23 cellular contexts compared by ENCODE assay signal in the genomic region with DNA sequence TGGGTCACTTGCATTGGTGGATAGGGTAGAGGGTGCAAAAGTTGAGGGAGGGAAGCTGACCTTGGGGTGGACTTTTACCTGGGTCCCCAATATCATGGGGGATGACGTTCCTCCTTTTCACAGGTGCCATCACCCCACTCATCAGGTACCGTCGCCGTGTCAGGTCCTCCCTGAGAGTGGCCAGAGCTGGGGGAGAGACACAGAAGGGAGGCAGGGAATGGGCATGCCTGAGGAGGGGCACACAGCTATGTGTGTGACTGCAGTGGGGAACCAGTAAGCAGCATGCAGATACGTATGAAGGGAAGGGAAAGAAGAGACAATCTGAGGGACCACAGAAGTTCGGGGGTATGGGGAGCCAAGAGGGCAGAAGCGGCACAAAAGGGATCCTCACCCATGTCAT. TPM values are rescaled to one million over a fixed set of nuclear protein-coding genes. Genes with fewer than 3 reads are reported as not detected.
A peak's percentile ranks its signal among the peaks of the same experiment; 100 is the strongest.
DNase-seq lines count a peak whose midpoint lies in the region; ATAC-seq and TF ChIP-seq lines count a peak whose summit lies in the region.
"Had no signal": no experiment of that assay in that cellular context is flagged by ENCODE, and none has a peak within 500 bp of the region (broad histone marks: within the 10 kb centered on the region; RNA-seq: fewer than 3 reads in every experiment).

No MANE protein-coding gene starts in this region.

- no peaks in the 10 kb centered on the region for H3K27me3 Mint-ChIP-seq in activated naive CD4-positive, alpha-beta T cell treated with anti-CD3 and anti-CD28 coated beads, Interleukin-2, amount 10 ng/mL, durations not matched to agents 7 days and 5 days
- H3K27me3 Mint-ChIP-seq in chondrocyte (ENCODE audit: low read depth) = no peaks in the 10 kb centered on the region

- H3K36me3 Mint-ChIP-seq in activated naive CD4-positive, alpha-beta T cell treated with anti-CD3 and anti-CD28 coated beads, Interleukin-2, amount 50 U/mL, for 72 hours = peaks cover 0 to 10% of the 10 kb centered on the region in 2 donors
- peaks cover 53% of the 10 kb centered on the region for H3K36me3 Mint-ChIP-seq in activated naive CD4-positive, alpha-beta T cell treated with anti-CD3 and anti-CD28 coated beads, Interleukin-2, amount 10 ng/mL, durations not matched to agents 7 days and 5 days
- H3K36me3 Mint-ChIP-seq in chondrocyte (ENCODE audit: low read depth) = peaks cover 47% of the 10 kb centered on the region
- peaks cover 99% of the 10 kb centered on the region for H3K36me3 Mint-ChIP-seq in stimulated activated effector memory CD8-positive, alpha-beta T cell treated with anti-CD3 and anti-CD28 coated beads, Interleukin-12 subunit alpha, Interleukin-12 subunit beta, amount 100 ng/mL, for 72 hours

- no peaks in the 10 kb centered on the region for H3K9me3 Mint-ChIP-seq in activated naive CD4-positive, alpha-beta T cell treated with anti-CD3 and anti-CD28 coated beads, Interleukin-2, amount 50 U/mL, for 72 hours
- H3K9me3 Mint-ChIP-seq in activated naive CD4-positive, alpha-beta T cell treated with anti-CD3 and anti-CD28 coated beads, Interleukin-2, amount 10 ng/mL, durations not matched to agents 7 days and 5 days = no peaks in the 10 kb centered on the region
- no peaks in the 10 kb centered on the region for H3K9me3 Mint-ChIP-seq in chondrocyte (ENCODE audit: low read depth)
- no peaks in the 10 kb centered on the region for H3K9me3 Mint-ChIP-seq in stimulated activated effector memory CD8-positive, alpha-beta T cell treated with anti-CD3 and anti-CD28 coated beads, Interleukin-12 subunit alpha, Interleukin-12 subunit beta, amount 100 ng/mL, for 72 hours

- H3K4me3 ChIP-seq in SJCRH30 = no peak overlapping the region
- H3K4me3 ChIP-seq in mucosa of descending colon = no peak overlapping the region
- H3K4me3 ChIP-seq in ascending aorta = no peak overlapping the region
- H3K4me3 ChIP-seq: A549, MG63 had no signal

- no peak overlapping the region for H3K4me3 Mint-ChIP-seq in activated naive CD4-positive, alpha-beta T cell treated with anti-CD3 and anti-CD28 coated beads, Interleukin-2, amount 10 ng/mL, durations not matched to agents 7 days and 5 days
- H3K4me3 Mint-ChIP-seq in chondrocyte (ENCODE audit: unreplicated experiment) = no peak overlapping the region
- no peak overlapping the region for H3K4me3 Mint-ChIP-seq in stimulated activated effector memory CD8-positive, alpha-beta T cell treated with anti-CD3 and anti-CD28 coated beads, Interleukin-12 subunit alpha, Interleukin-12 subunit beta, amount 100 ng/mL, for 72 hours

- H3K27ac ChIP-seq in SJCRH30 (peak overlapping the region; percentile 54; the same call in 1 of the 2 replicates), ascending aorta (no peak overlapping the region)
- H3K27ac ChIP-seq: A549 had no signal

- intact Hi-C loops in mucosa of descending colon (cut with DNase I, micrococcal nuclease) = no loop called here
- intact Hi-C loops in ascending aorta (cut with DNase I) = loop anchor here (5.0 to 10.0 kb wide), 2 partner anchors 143 to 624 kb away; a partner anchor contains a TSS

- H3K27ac Mint-ChIP-seq in activated naive CD4-positive, alpha-beta T cell treated with anti-CD3 and anti-CD28 coated beads, Interleukin-2, amount 50 U/mL, for 72 hours = peak overlapping the region; percentile 25 to 59
- H3K27ac Mint-ChIP-seq in activated naive CD4-positive, alpha-beta T cell treated with anti-CD3 and anti-CD28 coated beads, Interleukin-2, amount 10 ng/mL, durations not matched to agents 7 days and 5 days = no peak overlapping the region
- peak overlapping the region; percentile 62 for H3K27ac Mint-ChIP-seq in chondrocyte (ENCODE audit: unreplicated experiment)
- peak overlapping the region; percentile 26 for H3K27ac Mint-ChIP-seq in stimulated activated effector memory CD8-positive, alpha-beta T cell treated with anti-CD3 and anti-CD28 coated beads, Interleukin-12 subunit alpha, Interleukin-12 subunit beta, amount 100 ng/mL, for 72 hours

- no peak for TF ChIP-seq CTCF in chondrocyte (IDR thresholded peaks at IDR 0.05)
- TF ChIP-seq CTCF in mucosa of descending colon (IDR thresholded peaks at IDR 0.05) = no peak
- no peak for TF ChIP-seq CTCF in ascending aorta (IDR thresholded peaks at IDR 0.05)

- H3K36me3 ChIP-seq in SJCRH30 = peaks cover 73% of the 10 kb centered on the region
- peaks cover 25% of the 10 kb centered on the region for H3K36me3 ChIP-seq in mucosa of descending colon (ENCODE audit: low read depth)
- H3K36me3 ChIP-seq in ascending aorta = peaks cover 82 to 90% of the 10 kb centered on the region in 2 donors

- H3K4me1 ChIP-seq in SJCRH30 (peaks cover 13% of the 10 kb centered on the region), mucosa of descending colon (ENCODE audit: low read depth) (peaks cover 13% of the 10 kb centered on the region), ascending aorta (peaks cover 2 to 11% of the 10 kb centered on the region in 2 donors)
- H3K4me1 ChIP-seq: BE2C had no signal

- peaks cover 36% of the 10 kb centered on the region for H3K4me1 Mint-ChIP-seq in activated naive CD4-positive, alpha-beta T cell treated with anti-CD3 and anti-CD28 coated beads, Interleukin-2, amount 10 ng/mL, durations not matched to agents 7 days and 5 days
- peaks cover 18% of the 10 kb centered on the region for H3K4me1 Mint-ChIP-seq in chondrocyte (ENCODE audit: low read depth)
- H3K4me1 Mint-ChIP-seq in stimulated activated effector memory CD8-positive, alpha-beta T cell treated with anti-CD3 and anti-CD28 coated beads, Interleukin-12 subunit alpha, Interleukin-12 subunit beta, amount 100 ng/mL, for 72 hours = peaks cover 32% of the 10 kb centered on the region

- H3K9me3 ChIP-seq in SJCRH30 (replicated peaks) (no peaks in the 10 kb centered on the region), mucosa of descending colon (no peaks in the 10 kb centered on the region), ascending aorta (no peaks in the 10 kb centered on the region)
- H3K9me3 ChIP-seq: A549, BE2C, MG63 had no signal

- H3K27me3 ChIP-seq in SJCRH30 (no peaks in the 10 kb centered on the region), ascending aorta (no peaks in the 10 kb centered on the region)
- H3K27me3 ChIP-seq: BE2C, MG63 had no signal

- no peak for DNase-seq in activated naive CD4-positive, alpha-beta T cell treated with anti-CD3 and anti-CD28 coated beads, Interleukin-2, amount 50 U/mL, for 72 hours (ENCODE audit: low spot score in 2 of 2)
- DNase-seq in activated naive CD4-positive, alpha-beta T cell treated with anti-CD3 and anti-CD28 coated beads, Interleukin-2, amount 10 ng/mL, durations not matched to agents 7 days and 5 days = no peak
- DNase-seq in SJCRH30 (no peak), chondrocyte (ENCODE audit: low spot score) (no peak), mucosa of descending colon (no peak), occipital lobe (lab: John Stamatoyannopoulos, UW) (no peak), ascending aorta (ENCODE audit: low spot score in 2 of 2) (no peak)
- DNase-seq in stimulated activated effector memory CD8-positive, alpha-beta T cell treated with anti-CD3 and anti-CD28 coated beads, Interleukin-12 subunit alpha, Interleukin-12 subunit beta, amount 100 ng/mL, for 72 hours (ENCODE audit: low spot score in 2 of 2) = no peak
- DNase-seq: BE2C, EL, GF-D8, Kasumi-1, MG63, NCI-H1048, NCI-H1417 treated with DMSO at 0.1 percent for 48 hours, NCI-H187, NCI-H2107, NCI-H446 treated with DMSO at 0.1 percent for 48 hours, NCI-H526 treated with DMSO at 0.1 percent for 48 hours, OCI-M1, Right ventricle myocardium superior had no signal

- no peak for ATAC-seq in activated naive CD4-positive, alpha-beta T cell treated with anti-CD3 and anti-CD28 coated beads, Interleukin-2, amount 50 U/mL, for 72 hours
- ATAC-seq in stimulated activated effector memory CD8-positive, alpha-beta T cell treated with anti-CD3 and anti-CD28 coated beads, Interleukin-12 subunit alpha, Interleukin-12 subunit beta, amount 100 ng/mL, for 72 hours = no peak
- ATAC-seq in mucosa of descending colon = no peak
- ATAC-seq: A549 had no signal

- CTCF ChIA-PET in activated naive CD4-positive, alpha-beta T cell treated with anti-CD3 and anti-CD28 coated beads, Interleukin-2, amount 10 ng/mL, durations not matched to agents 7 days and 5 days (lab: Charles Lee) = interaction anchor here (0.7 to 5.7 kb wide), 5 partner anchors 8 to 96 kb away, joined by 3 to 83 read pairs (median 3); a partner anchor contains a TSS

RNA-seq across cellular contexts. Expression of a gene that starts 6.5 kb away (rescaled TPM):
- total RNA-seq in activated naive CD4-positive, alpha-beta T cell treated with anti-CD3 and anti-CD28 coated beads, Interleukin-2, amount 50 U/mL, for 72 hours = 10 to 100 TPM; 22.8 to 25.3 TPM
- 21.1 and 21.6 TPM in 2 replicates for total RNA-seq in SJCRH30 (2014; rRNA removed; shearing (Covaris generic))
- 55.5 to 63.4 TPM (median 56.7 TPM) in 3 replicates for total RNA-seq in chondrocyte
- total RNA-seq in mucosa of descending colon = 10 to 100 TPM; 28.2 to 47.7 (median 34.3) TPM
- total RNA-seq in occipital lobe = 22.9 TPM
- total RNA-seq in ascending aorta = 48.3 TPM

RNA-seq across cellular contexts. Expression of a gene that starts 6.9 kb away (rescaled TPM):
- total RNA-seq in activated naive CD4-positive, alpha-beta T cell treated with anti-CD3 and anti-CD28 coated beads, Interleukin-2, amount 50 U/mL, for 72 hours = 100 to 1,000 TPM; 234 to 334 TPM
- 65.0 and 70.4 TPM in 2 replicates for total RNA-seq in SJCRH30 (2014; rRNA removed; shearing (Covaris generic))
- total RNA-seq in chondrocyte (490 to 684 TPM (median 655 TPM) in 3 replicates), mucosa of descending colon (100 to 1,000 TPM; 154 to 720 (median 189) TPM), occipital lobe (17.8 TPM), ascending aorta (735 TPM)

RNA-seq across cellular contexts. Expression of a gene that starts 10.1 kb away (rescaled TPM):
- 10 to 100 TPM; 23.4 to 57.6 TPM for total RNA-seq in activated naive CD4-positive, alpha-beta T cell treated with anti-CD3 and anti-CD28 coated beads, Interleukin-2, amount 50 U/mL, for 72 hours
- 34.4 and 37.1 TPM in 2 replicates for total RNA-seq in SJCRH30 (2014; rRNA removed; shearing (Covaris generic))
- total RNA-seq in chondrocyte = 50.9 to 52.1 TPM (median 51.6 TPM) in 3 replicates
- total RNA-seq in mucosa of descending colon = 100 to 1,000 TPM; 157 to 285 (median 223) TPM
- total RNA-seq in occipital lobe = 45.2 TPM
- 40.7 TPM for total RNA-seq in ascending aorta

RNA-seq across cellular contexts. Expression of a gene that starts 10.2 kb away (rescaled TPM):
- total RNA-seq in activated naive CD4-positive, alpha-beta T cell treated with anti-CD3 and anti-CD28 coated beads, Interleukin-2, amount 50 U/mL, for 72 hours = 10 to 100 TPM; 18.4 to 35.1 TPM
- total RNA-seq in SJCRH30 (2014; rRNA removed; shearing (Covaris generic)) = 14.6 and 16.3 TPM in 2 replicates
- total RNA-seq in chondrocyte (27.7 to 28.6 TPM (median 27.9 TPM) in 3 replicates), mucosa of descending colon (10 to 100 TPM; 46.5 to 55.7 (median 55.7) TPM), occipital lobe (12.3 TPM), ascending aorta (24.8 TPM)

RNA-seq across cellular contexts. Expression of a gene that starts 15.2 kb away (rescaled TPM):
- total RNA-seq in activated naive CD4-positive, alpha-beta T cell treated with anti-CD3 and anti-CD28 coated beads, Interleukin-2, amount 50 U/mL, for 72 hours = under 1 TPM in 1 of 2 donors, not detected in 1; 0.46 TPM
- total RNA-seq in SJCRH30 (2014; rRNA removed; shearing (Covaris generic)) = not detected in 2 replicates
- total RNA-seq in chondrocyte = not detected in 3 replicates
- under 1 TPM in 1 of 3 donors, not detected in 2; 0.48 TPM for total RNA-seq in mucosa of descending colon
- total RNA-seq in occipital lobe = not detected
- total RNA-seq in ascending aorta = not detected
- total RNA-seq: H4, Right ventricle myocardium superior had no signal
